ENCODE assay signal across 22 cellular contexts in the genomic region with DNA sequence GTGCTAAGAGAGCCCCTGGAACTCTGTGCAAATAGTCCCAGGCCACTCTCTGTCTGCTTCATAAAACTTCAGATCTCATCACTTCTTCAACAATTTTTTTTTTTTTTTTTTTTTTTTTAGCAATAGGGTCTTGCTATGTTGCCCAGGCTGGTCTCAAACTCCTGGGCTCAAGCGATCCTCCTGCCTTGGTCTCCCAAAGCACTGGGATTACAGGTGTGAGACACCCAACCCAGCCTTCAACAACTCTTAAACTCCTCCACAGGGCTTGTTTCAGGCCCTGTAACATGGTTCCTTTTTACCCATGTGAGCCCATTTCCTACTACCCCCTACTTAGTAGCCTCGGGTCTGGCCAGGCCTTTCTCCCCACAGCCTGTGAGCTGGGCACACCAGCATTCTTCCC. TPM values are rescaled to one million over a fixed set of nuclear protein-coding genes. Genes with fewer than 3 reads are reported as not detected.
DNase-seq lines count a peak whose midpoint lies in the region; ATAC-seq, FAIRE-seq and TF ChIP-seq lines count a peak whose summit lies in the region.
"Had no signal": no experiment of that assay in that cellular context is flagged by ENCODE, and none has a peak within 500 bp of the region (broad histone marks: within the 10 kb centered on the region; RNA-seq: fewer than 3 reads in every experiment).

No MANE protein-coding gene starts in this region.

- TF ChIP-seq EP300 in HepG2 (IDR thresholded peaks at IDR 0.05; ENCODE audit: low read depth in 2 of 2, low read length in 2 of 2): no peak
- no peak for TF ChIP-seq EP300 in HepG2 (CRISPR knock-in tag; IDR thresholded peaks at IDR 0.05; ENCODE audit: borderline replicate concordance)

- H3K79me2 ChIP-seq in HepG2 (ENCODE audit: insufficient read depth, low read length): no peaks in the 10 kb centered on the region

- no peaks in the 10 kb centered on the region for H3K27me3 ChIP-seq in HepG2 (ENCODE audit: control insufficient read depth in 1 of 2, insufficient read depth in 2 of 2, low read length in 2 of 2)
- no peaks in the 10 kb centered on the region for H3K27me3 ChIP-seq in right lobe of liver

- no peak overlapping the region for H2AFZ ChIP-seq in HepG2 (ENCODE audit: low read length)

- peaks cover 29% of the 10 kb centered on the region for H3K4me1 ChIP-seq in HepG2 (ENCODE audit: insufficient read depth, low read length)
- H3K4me1 ChIP-seq in right lobe of liver: peaks cover 0 to 23% (median 5%) of the 10 kb centered on the region in 4 donors

- no peak overlapping the region for H3K9ac ChIP-seq in HepG2 (ENCODE audit: insufficient read depth, low read depth, low read length)

- H3K27ac ChIP-seq in HepG2 (ENCODE audit: extremely low read length, insufficient read depth, low read length): no peak overlapping the region
- H3K27ac ChIP-seq in right lobe of liver: no peak overlapping the region

- H3K27me3 Mint-ChIP-seq in activated CD4-positive, alpha-beta memory T cell treated with anti-CD3 and anti-CD28 coated beads for 36 hours: no peaks in the 10 kb centered on the region
- peaks cover 6% of the 10 kb centered on the region for H3K27me3 Mint-ChIP-seq in endothelial cell (ENCODE audit: unreplicated experiment)

- H3K27ac Mint-ChIP-seq in activated CD4-positive, alpha-beta memory T cell treated with anti-CD3 and anti-CD28 coated beads for 36 hours: peak overlapping the region; percentile 73
- H3K27ac Mint-ChIP-seq in endothelial cell (ENCODE audit: unreplicated experiment): peak overlapping the region; percentile 94
- H3K27ac Mint-ChIP-seq: endodermal cell, H9 had no signal

- no peak overlapping the region for H3K4me3 Mint-ChIP-seq in activated CD4-positive, alpha-beta memory T cell treated with anti-CD3 and anti-CD28 coated beads for 36 hours
- peak overlapping the region; percentile 32 for H3K4me3 Mint-ChIP-seq in endothelial cell (ENCODE audit: unreplicated experiment)
- H3K4me3 Mint-ChIP-seq: endodermal cell, H9, nephron had no signal

- POLR2A ChIA-PET in HepG2 (lab: Yijun Ruan, JAX): interaction anchor here (2.3 to 2.6 kb wide), 2 partner anchors 15 to 74 kb away, joined by 6 to 8 read pairs; no protein-coding TSS in a partner anchor
- POLR2A ChIA-PET in activated CD4-positive, alpha-beta memory T cell treated with anti-CD3 and anti-CD28 coated beads for 36 hours (lab: Charles Lee): interaction anchor here (0.6 to 7.9 kb wide), 6 partner anchors 24 to 216 kb away, joined by 3 to 56 read pairs (median 10); a partner anchor contains a TSS

- in situ Hi-C loops in HepG2 (cut with HindIII; ENCODE audit: extremely low pct_ligation_motif_present, low pct_unique_long_range_greater_than_20kb): loop anchor here (5.0 to 10.0 kb wide), 2 partner anchors 73 to 225 kb away; a partner anchor contains a TSS

- peaks cover 78% of the 10 kb centered on the region for H3K4me1 Mint-ChIP-seq in activated CD4-positive, alpha-beta memory T cell treated with anti-CD3 and anti-CD28 coated beads for 36 hours (ENCODE audit: low read depth)
- peaks cover 51% of the 10 kb centered on the region for H3K4me1 Mint-ChIP-seq in endothelial cell (ENCODE audit: unreplicated experiment)

- no peak for DNase-seq in HepG2 (ENCODE audit: low spot score)
- no peak for DNase-seq in right lobe of liver
- no peak for DNase-seq in activated CD4-positive, alpha-beta memory T cell treated with anti-CD3 and anti-CD28 coated beads for 36 hours
- DNase-seq in endothelial cell (ENCODE audit: low spot score): no peak
- no peak for DNase-seq in DMS153 treated with DMSO at 0.1 percent for 48 hours (lab: John Stamatoyannopoulos, UW; ENCODE audit: unreplicated experiment)
- no peak for DNase-seq in erythroblast (lab: John Stamatoyannopoulos, UW)
- DNase-seq: activated CD4-positive, CD25-positive, alpha-beta regulatory T cell; activated CD8-positive, alpha-beta memory T cell treated with anti-CD3 and anti-CD28 coated beads, Interleukin-2, amount 50 U/mL, for 4 hours; activated naive CD4-positive, alpha-beta T cell treated with anti-CD3 and anti-CD28 coated beads, Interleukin-2, amount 50 U/mL, for 16 hours; COR-L47; H9; Kasumi-1; mesenchymal stem cell; NCI-H1048; NCI-H2029 treated with DMSO at 0.1 percent for 48 hours; NCI-H510A; NK-92 treated with Interleukin-12 subunit alpha and Interleukin-12 subunit beta, amount 100 ng/mL, for 24 hours; T1000 had no signal

- H3K36me3 ChIP-seq in HepG2 (replicated peaks in 1 of 2; ENCODE audit: control insufficient read depth in 1 of 2, insufficient read depth in 2 of 2, low read length in 2 of 2): peaks cover 24 to 71% of the 10 kb centered on the region in 2 experiments
- peaks cover 0 to 75% (median 31%) of the 10 kb centered on the region in 4 donors for H3K36me3 ChIP-seq in right lobe of liver

- TF ChIP-seq CTCF in HepG2 (CRISPR knock-in tag; IDR thresholded peaks at IDR 0.05) (no peak), right lobe of liver (IDR thresholded peaks at IDR 0.05) (no peak), endothelial cell (IDR thresholded peaks at IDR 0.05; ENCODE audit: unreplicated experiment) (no peak)

- no peak for FAIRE-seq in HepG2 (lab: Jason Lieb, UNC)
- FAIRE-seq: RCC 7860 had no signal

- CTCF ChIA-PET in HepG2 (lab: Yijun Ruan, JAX; ENCODE audit: low intra/inter-chr PET ratio, low total read pairs): no interaction called here
- CTCF ChIA-PET in activated CD4-positive, alpha-beta memory T cell treated with anti-CD3 and anti-CD28 coated beads for 36 hours (lab: Charles Lee): interaction anchor here (2.3 to 10.4 kb wide), 3 partner anchors 31 to 71 kb away, joined by 10 to 193 read pairs (median 30); a partner anchor contains a TSS

- intact Hi-C loops in HepG2 (cut with micrococcal nuclease; ENCODE audit: unreplicated experiment): no loop called here
- intact Hi-C loops in right lobe of liver (cut with DNase I): loop anchor here in 1 of 2 donors (10.0 kb wide), 1 partner anchor 65 kb away; no protein-coding TSS in a partner anchor
- intact Hi-C loops in activated CD4-positive, alpha-beta memory T cell treated with anti-CD3 and anti-CD28 coated beads for 36 hours (cut with micrococcal nuclease): loop anchor here (10.0 kb wide), 1 partner anchor 445 kb away; a partner anchor contains a TSS

- no peak for TF ChIP-seq RAD21 in HepG2 (CRISPR knock-in tag; IDR thresholded peaks at IDR 0.05)

- no peaks in the 10 kb centered on the region for H3K9me3 ChIP-seq in HepG2 (ENCODE audit: low read length)
- H3K9me3 ChIP-seq in right lobe of liver: no peaks in the 10 kb centered on the region

- H3K4me2 ChIP-seq in HepG2 (ENCODE audit: low read depth, low read length): no peak overlapping the region

- no peak for ATAC-seq in HepG2
- ATAC-seq in right lobe of liver: no peak
- no peak for ATAC-seq in GM18870 (IDR thresholded peaks at IDR 0.05; ENCODE audit: unreplicated experiment)

- H4K20me1 ChIP-seq in HepG2 (ENCODE audit: insufficient read depth, low read length): no peaks in the 10 kb centered on the region

- 92% methylated on average over 2 of the region's 2 CpGs for WGBS in HepG2 (ENCODE audit: low lambda C conversion rate)
- WGBS in right lobe of liver (ENCODE audit: insufficient coverage, low coverage, low lambda C conversion rate, missing lambda C conversion rate): no CpG with 5 or more reads among the region's 2 CpGs

- BruUV-seq in HepG2 (replicated peaks; lab: Mats Ljungman, UMichigan): no TSS peak

- TF ChIP-seq POLR2A in HepG2 (IDR thresholded peaks at IDR 0.05; ENCODE audit: insufficient read depth in 1 of 2, low read depth in 2 of 2, low read length in 2 of 2) (no peak), right lobe of liver (IDR thresholded peaks at IDR 0.05) (no peak), erythroblast (IDR thresholded peaks at IDR 0.05; ENCODE audit: low read length) (no peak)

- H3K4me3 ChIP-seq in HepG2 (replicated peaks in 1 of 3; ENCODE audit: insufficient read depth in 1 of 3, low read depth in 2 of 3, low read length in 3 of 3) (no peak overlapping the region), right lobe of liver (no peak overlapping the region)

- no peaks in the 10 kb centered on the region for H3K9me3 Mint-ChIP-seq in activated CD4-positive, alpha-beta memory T cell treated with anti-CD3 and anti-CD28 coated beads for 36 hours
- no peaks in the 10 kb centered on the region for H3K9me3 Mint-ChIP-seq in endothelial cell (ENCODE audit: unreplicated experiment)
- H3K9me3 Mint-ChIP-seq: endodermal cell, H9, nephron had no signal

- H3K36me3 Mint-ChIP-seq in activated CD4-positive, alpha-beta memory T cell treated with anti-CD3 and anti-CD28 coated beads for 36 hours: peaks cover 60% of the 10 kb centered on the region
- peaks cover 40% of the 10 kb centered on the region for H3K36me3 Mint-ChIP-seq in endothelial cell (ENCODE audit: low read depth, unreplicated experiment)

TF ChIP-seq in HepG2, 621 proteins besides CTCF, POLR2A, EP300 and RAD21 (continues in another document):
- TF ChIP-seq SP2 (CRISPR knock-in tag; IDR thresholded peaks at IDR 0.05): 0 out of 2 replicates have a peak, but pooled peaks have one; percentile 9

RNA-seq across cellular contexts. Expression of a gene that starts 39.3 kb away (rescaled TPM):
- total RNA-seq in HepG2 (2016; rRNA removed; fragmentation: Illumina TruSeq; extraction: Trizol): 7.9 and 10.9 TPM in 2 replicates
- total RNA-seq in HepG2 (2016; cell fraction: cytosol; rRNA removed; fragmentation: Illumina TruSeq; extraction: Trizol; ENCODE audit: low read depth): 4.1 and 5.7 TPM in 2 replicates
- 9.4 and 10.9 TPM in 2 replicates for total RNA-seq in HepG2 (2016; cell fraction: insoluble cytoplasmic fraction; rRNA removed; fragmentation: Illumina TruSeq; extraction: Trizol)
- 8.3 and 9.3 TPM in 2 replicates for total RNA-seq in HepG2 (2016; cell fraction: membrane; rRNA removed; fragmentation: Illumina TruSeq; extraction: Trizol)
- total RNA-seq in HepG2 (2016; cell fraction: nucleus; rRNA removed; fragmentation: Illumina TruSeq; extraction: Trizol): 7.4 and 8.7 TPM in 2 replicates
- polyA plus RNA-seq in HepG2 (2011; rRNA removed): 20.8 and 21.4 TPM in 2 replicates
- 25.1 and 29.5 TPM in 2 replicates for polyA plus RNA-seq in HepG2 (2011; cell fraction: cytosol; rRNA removed)
- polyA plus RNA-seq in HepG2 (2011; cell fraction: nucleus; rRNA removed): 10.1 and 10.2 TPM in 2 replicates
- polyA plus RNA-seq in HepG2 (2012): 6.0 and 8.9 TPM in 2 replicates
- polyA plus RNA-seq in HepG2 (2016; cell fraction: cytosol; fragmentation: Illumina TruSeq; extraction: Trizol; ENCODE audit: low read depth): 3.9 and 5.8 TPM in 2 replicates
- polyA plus RNA-seq in HepG2 (2016; cell fraction: insoluble cytoplasmic fraction; fragmentation: Illumina TruSeq; extraction: Trizol; ENCODE audit: low read depth): 7.5 and 8.3 TPM in 2 replicates
- polyA plus RNA-seq in HepG2 (2016; cell fraction: membrane; fragmentation: Illumina TruSeq; extraction: Trizol; ENCODE audit: low read depth): 5.9 and 6.9 TPM in 2 replicates
- polyA plus RNA-seq in HepG2 (2016; cell fraction: nucleus; fragmentation: Illumina TruSeq; extraction: Trizol; ENCODE audit: insufficient read depth, low read depth): 11.9 and 12.3 TPM in 2 replicates
- 1.3 and 35.6 TPM in 2 replicates for polyA minus RNA-seq in HepG2 (2011; rRNA and poly(A)+ RNA removed; ENCODE audit: low replicate concordance)
- 6.6 and 7.4 TPM in 2 replicates for polyA minus RNA-seq in HepG2 (2011; cell fraction: cytosol; rRNA and poly(A)+ RNA removed)
- 4.2 and 7.6 TPM in 2 replicates for polyA minus RNA-seq in HepG2 (2011; cell fraction: nucleus; rRNA and poly(A)+ RNA removed)
- 10 to 100 TPM in 3 of 6 experiments, 1 to 10 TPM in 3; 5.5 to 16.1 (median 8.6) TPM for total RNA-seq in right lobe of liver
- 10 to 100 TPM; 65.0 to 66.7 TPM for total RNA-seq in activated CD4-positive, alpha-beta memory T cell treated with anti-CD3 and anti-CD28 coated beads for 36 hours
- total RNA-seq in endothelial cell (ENCODE audit: unreplicated experiment): 52.1 TPM
